15 cellular contexts compared by ENCODE assay signal in the genomic region with DNA sequence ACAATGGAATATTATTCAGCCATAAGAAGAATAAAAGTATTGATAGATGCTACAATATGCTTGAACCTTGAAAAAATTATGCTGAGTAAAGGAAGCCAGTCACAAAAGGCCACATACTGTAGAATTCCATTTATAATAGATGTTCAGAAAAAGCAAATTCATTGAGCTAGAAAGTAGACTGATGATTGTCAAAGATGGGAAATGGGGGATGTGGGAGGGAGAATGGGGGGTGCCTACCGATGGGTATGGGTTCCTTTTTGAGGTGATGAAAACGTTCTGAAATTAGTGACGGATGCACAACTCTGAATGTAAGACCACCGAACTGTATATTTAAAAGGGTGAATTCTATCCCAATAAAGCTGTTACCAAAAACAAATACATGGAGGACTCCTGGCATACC. TPM values are rescaled to one million over a fixed set of nuclear protein-coding genes. Genes with fewer than 3 reads are reported as not detected.
A peak's percentile ranks its signal among the peaks of the same experiment; 100 is the strongest.
DNase-seq lines count a peak whose midpoint lies in the region; ATAC-seq, FAIRE-seq and TF ChIP-seq lines count a peak whose summit lies in the region.
"Had no signal": no experiment of that assay in that cellular context is flagged by ENCODE, and none has a peak within 500 bp of the region (broad histone marks: within the 10 kb centered on the region; RNA-seq: fewer than 3 reads in every experiment).

No MANE protein-coding gene starts in this region.

- 82% methylated on average over 4 of the region's 4 CpGs for WGBS in GM12878 (ENCODE audit: insufficient coverage, insufficient replicate concordance, low lambda C conversion rate, missing lambda C conversion rate)

- TF ChIP-seq CTCF in Caco-2 (IDR thresholded peaks at IDR 0.05; ENCODE audit: insufficient read depth in 1 of 2, low read depth in 1 of 2, low read length in 1 of 2, severe bottlenecking in 1 of 2, unreplicated experiment in 1 of 2) (no peak), GM12878 (IDR thresholded peaks at IDR 0.05 in 2 of 3, conservative IDR thresholded peaks at IDR 0.05 in 1 of 3; ENCODE audit: control insufficient read depth in 2 of 3, extremely low read depth in 1 of 3, insufficient read depth in 1 of 3, low read depth in 3 of 3, low read length in 3 of 3) (no peak), uterus (IDR thresholded peaks at IDR 0.05) (no peak)

- no peak for DNase-seq in activated naive CD8-positive, alpha-beta T cell treated with anti-CD3 and anti-CD28 coated beads, Interleukin-2, amount 50 U/mL, for 24 hours
- DNase-seq in activated naive CD8-positive, alpha-beta T cell treated with anti-CD3 and anti-CD28 coated beads for 36 hours: no peak
- DNase-seq in Caco-2: no peak
- DNase-seq in GM12878 (ENCODE audit: low read depth, low spot score): no peak
- no peak for DNase-seq in T-helper 1 cell
- DNase-seq in uterus: no peak
- DNase-seq: CD8-positive, alpha-beta memory T cell; COR-L47; GM23248 had no signal

- TF ChIP-seq RAD21 in GM12878 (IDR thresholded peaks at IDR 0.05; ENCODE audit: insufficient read depth, low read depth, low read length): no peak

- H3K79me2 ChIP-seq in GM12878 (ENCODE audit: control insufficient read depth, insufficient read depth, low read length): peaks cover 29% of the 10 kb centered on the region

- POLR2A ChIA-PET in Caco-2 (lab: Charles Lee) (interaction anchor here (0.6 kb wide), 1 partner anchor 483 kb away, joined by 3 read pairs; no protein-coding TSS in a partner anchor), GM12878 (lab: Charles Lee) (no interaction called here)

- H3K9ac ChIP-seq in GM12878 (ENCODE audit: control insufficient read depth, insufficient read depth, low read length): no peak overlapping the region
- H3K9ac ChIP-seq: BLaER1 treated with 17β-estradiol and CSF1 and Interleukin-3, amounts not matched to agents 10 nM and 100 nM; GM23248 had no signal

- no peaks in the 10 kb centered on the region for H3K27me3 ChIP-seq in Caco-2 (replicated peaks; ENCODE audit: control insufficient read depth, insufficient read depth, low read length)
- H3K27me3 ChIP-seq in GM12878 (replicated peaks in 1 of 2; ENCODE audit: control insufficient read depth in 2 of 2, insufficient read depth in 2 of 2, low read length in 1 of 2): no peaks in the 10 kb centered on the region
- no peaks in the 10 kb centered on the region for H3K27me3 ChIP-seq in uterus
- H3K27me3 ChIP-seq: BLaER1 treated with 17β-estradiol and CSF1 and Interleukin-3, amounts not matched to agents 10 nM and 100 nM had no signal

- peaks cover 42% of the 10 kb centered on the region for H3K36me3 Mint-ChIP-seq in activated naive CD8-positive, alpha-beta T cell treated with anti-CD3 and anti-CD28 coated beads, Interleukin-2, amount 50 U/mL, for 24 hours (ENCODE audit: low read depth)
- peaks cover 9% of the 10 kb centered on the region for H3K36me3 Mint-ChIP-seq in activated naive CD8-positive, alpha-beta T cell treated with anti-CD3 and anti-CD28 coated beads for 36 hours
- peaks cover 90% of the 10 kb centered on the region for H3K36me3 Mint-ChIP-seq in Caco-2 (ENCODE audit: insufficient read depth, unreplicated experiment)

- no peak overlapping the region for H2AFZ ChIP-seq in GM12878 (ENCODE audit: control insufficient read depth, low read depth, low read length)
- H2AFZ ChIP-seq: GM23248 had no signal

- H3K27ac Mint-ChIP-seq in activated naive CD8-positive, alpha-beta T cell treated with anti-CD3 and anti-CD28 coated beads, Interleukin-2, amount 50 U/mL, for 24 hours: peak overlapping the region; percentile 24
- no peak overlapping the region for H3K27ac Mint-ChIP-seq in activated naive CD8-positive, alpha-beta T cell treated with anti-CD3 and anti-CD28 coated beads for 36 hours
- no peak overlapping the region for H3K27ac Mint-ChIP-seq in Caco-2 (ENCODE audit: unreplicated experiment)
- H3K27ac Mint-ChIP-seq: B cell had no signal

- H3K36me3 ChIP-seq in Caco-2 (ENCODE audit: control insufficient read depth, insufficient read depth, low read length) (peaks cover 5% of the 10 kb centered on the region; the same call in 1 of the 2 replicates), GM12878 (ENCODE audit: control insufficient read depth in 2 of 2, insufficient read depth in 2 of 2, low read length in 1 of 2) (peaks cover 9 to 46% of the 10 kb centered on the region in 2 experiments), uterus (no peaks in the 10 kb centered on the region)

- H3K4me3 Mint-ChIP-seq in activated naive CD8-positive, alpha-beta T cell treated with anti-CD3 and anti-CD28 coated beads, Interleukin-2, amount 50 U/mL, for 24 hours: no peak overlapping the region
- no peak overlapping the region for H3K4me3 Mint-ChIP-seq in activated naive CD8-positive, alpha-beta T cell treated with anti-CD3 and anti-CD28 coated beads for 36 hours
- H3K4me3 Mint-ChIP-seq in Caco-2 (ENCODE audit: unreplicated experiment): no peak overlapping the region
- H3K4me3 Mint-ChIP-seq: B cell; CD8-positive, alpha-beta memory T cell had no signal

- H3K4me1 ChIP-seq in Caco-2 (peaks cover 30% of the 10 kb centered on the region), GM12878 (ENCODE audit: control insufficient read depth, insufficient read depth, low read length) (no peaks in the 10 kb centered on the region), uterus (peaks cover 0 to 4% of the 10 kb centered on the region in 2 donors)

- H3K27ac ChIP-seq in GM12878 (ENCODE audit: control insufficient read depth, insufficient read depth) (no peak overlapping the region), uterus (no peak overlapping the region)
- H3K27ac ChIP-seq: BLaER1 treated with 17β-estradiol and CSF1 and Interleukin-3, amounts not matched to agents 10 nM and 100 nM; GM23248 had no signal

- no peaks in the 10 kb centered on the region for H3K27me3 Mint-ChIP-seq in activated naive CD8-positive, alpha-beta T cell treated with anti-CD3 and anti-CD28 coated beads, Interleukin-2, amount 50 U/mL, for 24 hours
- H3K27me3 Mint-ChIP-seq in activated naive CD8-positive, alpha-beta T cell treated with anti-CD3 and anti-CD28 coated beads for 36 hours: no peaks in the 10 kb centered on the region
- no peaks in the 10 kb centered on the region for H3K27me3 Mint-ChIP-seq in Caco-2 (ENCODE audit: insufficient read depth, unreplicated experiment)
- H3K27me3 Mint-ChIP-seq: B cell; CD8-positive, alpha-beta memory T cell had no signal

- intact Hi-C loops in Caco-2 (cut with micrococcal nuclease; ENCODE audit: unreplicated experiment): no loop called here
- intact Hi-C loops in GM12878 (cut with micrococcal nuclease; ENCODE audit: unreplicated experiment): no loop called here
- intact Hi-C loops in uterus (cut with DNase I; ENCODE audit: low total_unique reads): no loop called here

- no peak for TF ChIP-seq EP300 in GM12878 (IDR thresholded peaks at IDR 0.05; ENCODE audit: borderline replicate concordance in 1 of 2, control insufficient read depth in 1 of 2, low read depth in 2 of 2, low read length in 2 of 2)

- SMC1A ChIA-PET in GM12878 (lab: Charles Lee; ENCODE audit: uncharacterized antibody, unreplicated experiment): interaction anchor here (1.0 to 1.3 kb wide), 3 partner anchors 10 to 72 kb away, joined by 3 to 4 read pairs (median 3); no protein-coding TSS in a partner anchor

- in situ Hi-C loops in GM12878 (cut with MboI): no loop called here

- no peak overlapping the region for H3K4me2 ChIP-seq in GM12878 (ENCODE audit: control insufficient read depth, insufficient read depth)
- H3K4me2 ChIP-seq: BLaER1 treated with 17β-estradiol and CSF1 and Interleukin-3, amounts not matched to agents 10 nM and 100 nM had no signal

- H3K4me3 ChIP-seq in Caco-2 (ENCODE audit: low read depth, low read length) (no peak overlapping the region), GM12878 (no peak overlapping the region), uterus (no peak overlapping the region)
- H3K4me3 ChIP-seq: BLaER1 treated with 17β-estradiol and CSF1 and Interleukin-3, amounts not matched to agents 10 nM and 100 nM; GM23248; HAP-1 had no signal

- TSS peak; percentile 2 for BruUV-seq in Caco-2 (replicated peaks; lab: Mats Ljungman, UMichigan)
- TSS peak; percentile 8 for BruUV-seq in GM12878 (replicated peaks; lab: Mats Ljungman, UMichigan)

- no peaks in the 10 kb centered on the region for H3K9me3 ChIP-seq in Caco-2
- no peaks in the 10 kb centered on the region for H3K9me3 ChIP-seq in GM12878 (replicated peaks; ENCODE audit: control insufficient read depth, insufficient read depth, low read length)
- no peaks in the 10 kb centered on the region for H3K9me3 ChIP-seq in uterus
- H3K9me3 ChIP-seq: BLaER1 treated with 17β-estradiol and CSF1 and Interleukin-3, amounts not matched to agents 10 nM and 100 nM; HAP-1 had no signal

- FAIRE-seq in GM12878 (lab: Jason Lieb, UNC): no peak
- FAIRE-seq: D721Med, GM12892, GM18507 had no signal

- CTCF ChIA-PET in Caco-2 (lab: Charles Lee): interaction anchor here (0.6 to 0.7 kb wide), 2 partner anchors 18 to 116 kb away, joined by 3 read pairs; no protein-coding TSS in a partner anchor
- CTCF ChIA-PET in GM12878 (lab: Yijun Ruan, JAX): interaction anchor here (0.9 to 1.7 kb wide), 4 partner anchors 9 to 26 kb away, joined by 5 to 12 read pairs (median 6); no protein-coding TSS in a partner anchor

- ATAC-seq in activated naive CD8-positive, alpha-beta T cell treated with anti-CD3 and anti-CD28 coated beads, Interleukin-2, amount 50 U/mL, for 24 hours: no peak
- ATAC-seq in GM12878: no peak

- peaks cover 7% of the 10 kb centered on the region for H4K20me1 ChIP-seq in GM12878 (ENCODE audit: control insufficient read depth, insufficient read depth)

- TF ChIP-seq POLR2A in GM12878 (IDR thresholded peaks at IDR 0.05; ENCODE audit: low read depth, low read length) (no peak), uterus (IDR thresholded peaks at IDR 0.05) (no peak)

- H3K9me3 Mint-ChIP-seq in activated naive CD8-positive, alpha-beta T cell treated with anti-CD3 and anti-CD28 coated beads, Interleukin-2, amount 50 U/mL, for 24 hours: no peaks in the 10 kb centered on the region
- no peaks in the 10 kb centered on the region for H3K9me3 Mint-ChIP-seq in activated naive CD8-positive, alpha-beta T cell treated with anti-CD3 and anti-CD28 coated beads for 36 hours
- no peaks in the 10 kb centered on the region for H3K9me3 Mint-ChIP-seq in Caco-2 (ENCODE audit: unreplicated experiment)
- H3K9me3 Mint-ChIP-seq: CD8-positive, alpha-beta memory T cell had no signal

- peaks cover 19% of the 10 kb centered on the region for H3K4me1 Mint-ChIP-seq in activated naive CD8-positive, alpha-beta T cell treated with anti-CD3 and anti-CD28 coated beads, Interleukin-2, amount 50 U/mL, for 24 hours
- peaks cover 32% of the 10 kb centered on the region for H3K4me1 Mint-ChIP-seq in activated naive CD8-positive, alpha-beta T cell treated with anti-CD3 and anti-CD28 coated beads for 36 hours
- H3K4me1 Mint-ChIP-seq in Caco-2 (ENCODE audit: low read depth, unreplicated experiment): peaks cover 44% of the 10 kb centered on the region

- RAD21 ChIA-PET in GM12878 (lab: Charles Lee; ENCODE audit: unreplicated experiment): interaction anchor here (1.6 kb wide), 1 partner anchor 23 kb away, joined by 5 read pairs; no protein-coding TSS in a partner anchor

RNA-seq across cellular contexts. Expression of a gene that starts 18.4 kb away (rescaled TPM):
- 100 to 1,000 TPM; 150 to 156 TPM for total RNA-seq in activated naive CD8-positive, alpha-beta T cell treated with anti-CD3 and anti-CD28 coated beads for 36 hours
- total RNA-seq in Caco-2 (2022): 485 and 509 TPM in 2 replicates
- total RNA-seq in GM12878 (2013; cell fraction: nucleolus; rRNA removed): 310 and 312 TPM in 2 replicates
- 51.8 and 57.8 TPM in 2 replicates for total RNA-seq in GM12878 (2014; rRNA removed)
- 87.4 and 90.5 TPM in 2 replicates for total RNA-seq in GM12878 (2014; rRNA removed; fragmentation: Illumina TruSeq; extraction: Trizol)
- 102 and 104 TPM in 2 replicates for total RNA-seq in GM12878 (2021)
- 80.2 TPM for polyA plus RNA-seq in GM12878 (2011; ENCODE audit: low read depth)
- polyA plus RNA-seq in GM12878 (2011; rRNA removed): 110 and 131 TPM in 2 replicates
- polyA plus RNA-seq in GM12878 (2011; cell fraction: cytosol; rRNA removed): 88.2 and 104 TPM in 2 replicates
- 79.4 and 82.7 TPM in 2 replicates for polyA plus RNA-seq in GM12878 (2011; cell fraction: nucleus; rRNA removed)
- 116 and 119 TPM in 2 replicates for polyA plus RNA-seq in GM12878 (2012)
- polyA plus RNA-seq in GM12878 (2014; fragmentation: Illumina TruSeq; extraction: Trizol): 219 and 257 TPM in 2 replicates
- 100 to 1,000 TPM; 151 to 215 TPM for polyA plus RNA-seq in GM12878 (2014; fragmentation: Nextera tagmentation; extraction: Ambion mirVana)
- 109 and 131 TPM in 2 replicates for polyA plus RNA-seq in GM12878 (2014; rRNA removed)
- 100 to 1,000 TPM; 181 to 188 TPM for polyA plus RNA-seq in GM12878 (2016; fragmentation: Nextera tagmentation; extraction: Ambion mirVana)
- polyA minus RNA-seq in GM12878 (2011; rRNA and poly(A)+ RNA removed): 86.5 and 87.4 TPM in 2 replicates
- 32.2 and 38.4 TPM in 2 replicates for polyA minus RNA-seq in GM12878 (2011; cell fraction: cytosol; rRNA and poly(A)+ RNA removed)
- polyA minus RNA-seq in GM12878 (2011; cell fraction: nucleus; rRNA and poly(A)+ RNA removed): 50.2 and 71.6 TPM in 2 replicates
- 100 to 1,000 TPM in 1 of 4 donors, 10 to 100 TPM in 3; 45.6 to 124 (median 62.9) TPM for total RNA-seq in uterus

RNA-seq across cellular contexts. Expression of a gene that starts 59.0 kb away (rescaled TPM):
- total RNA-seq in activated naive CD8-positive, alpha-beta T cell treated with anti-CD3 and anti-CD28 coated beads for 36 hours: 10 to 100 TPM; 17.4 to 19.3 TPM
- 78.3 and 84.1 TPM in 2 replicates for total RNA-seq in Caco-2 (2022)
- total RNA-seq in GM12878 (2013; cell fraction: nucleolus; rRNA removed): 8.1 and 8.4 TPM in 2 replicates
- total RNA-seq in GM12878 (2014; rRNA removed): 24.2 and 24.5 TPM in 2 replicates
- total RNA-seq in GM12878 (2014; rRNA removed; fragmentation: Illumina TruSeq; extraction: Trizol): 12.1 and 12.2 TPM in 2 replicates
- total RNA-seq in GM12878 (2021): 15.1 and 15.4 TPM in 2 replicates
- polyA plus RNA-seq in GM12878 (2011; ENCODE audit: low read depth): 5.8 TPM
- polyA plus RNA-seq in GM12878 (2011; rRNA removed): 5.2 and 15.9 TPM in 2 replicates
- 21.9 and 24.8 TPM in 2 replicates for polyA plus RNA-seq in GM12878 (2011; cell fraction: cytosol; rRNA removed)
- 11.9 and 13.4 TPM in 2 replicates for polyA plus RNA-seq in GM12878 (2011; cell fraction: nucleus; rRNA removed)
- 10.5 and 11.6 TPM in 2 replicates for polyA plus RNA-seq in GM12878 (2012)
- 9.9 and 17.8 TPM in 2 replicates for polyA plus RNA-seq in GM12878 (2014; fragmentation: Illumina TruSeq; extraction: Trizol)
- polyA plus RNA-seq in GM12878 (2014; fragmentation: Nextera tagmentation; extraction: Ambion mirVana): 1 to 10 TPM; 1.7 to 4.3 TPM
- polyA plus RNA-seq in GM12878 (2014; rRNA removed): 25.6 and 26.1 TPM in 2 replicates
- polyA plus RNA-seq in GM12878 (2016; fragmentation: Nextera tagmentation; extraction: Ambion mirVana): 10 to 100 TPM; 19.7 to 20.9 TPM
- 28.9 and 31.5 TPM in 2 replicates for polyA minus RNA-seq in GM12878 (2011; rRNA and poly(A)+ RNA removed)
- 11.8 and 15.8 TPM in 2 replicates for polyA minus RNA-seq in GM12878 (2011; cell fraction: cytosol; rRNA and poly(A)+ RNA removed)
- 2.1 and 4.2 TPM in 2 replicates for polyA minus RNA-seq in GM12878 (2011; cell fraction: nucleus; rRNA and poly(A)+ RNA removed)
- 10 to 100 TPM in 1 of 4 donors, 1 to 10 TPM in 3; 1.5 to 19.8 (median 6.1) TPM for total RNA-seq in uterus
